27 cellular contexts compared by ENCODE assay signal in the genomic region with DNA sequence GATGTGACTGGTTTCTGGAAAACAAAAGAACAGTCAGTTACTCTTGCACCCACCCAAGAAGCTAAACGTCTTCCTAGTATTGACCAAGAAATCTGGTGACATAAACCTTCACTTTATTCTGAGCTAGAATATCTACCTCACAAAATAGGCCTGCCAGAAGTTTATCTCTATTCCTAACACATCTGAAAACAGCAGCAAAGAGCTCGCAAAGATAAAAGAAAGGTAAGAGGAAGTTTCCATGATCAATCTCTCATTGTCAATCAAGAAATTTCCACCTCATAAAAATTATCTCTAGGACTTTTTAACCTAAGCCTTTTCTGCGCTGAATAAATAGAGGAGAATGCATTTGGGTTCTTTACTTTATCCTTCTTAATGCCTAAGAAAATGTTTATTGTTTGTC.
"Had no signal": no experiment of that assay in that cellular context is flagged by ENCODE, and none has a peak within 500 bp of the region (broad histone marks: within the 10 kb centered on the region; RNA-seq: fewer than 3 reads in every experiment).

No MANE protein-coding gene starts in this region.

- H3K27me3 Mint-ChIP-seq: progenitor cell of endocrine pancreas had no signal

- H3K27ac Mint-ChIP-seq: naive thymus-derived CD8-positive, alpha-beta T cell; natural killer cell treated with Interleukin-12 subunit alpha and Interleukin-12 subunit beta and Interleukin-15 and Interleukin-18, amount 100 ng/mL, for 72 hours; progenitor cell of endocrine pancreas; stimulated activated naive B cell treated with anti-CD40 and anti-IgM and Interleukin-4, amounts not matched to agents 10 μg/mL and 1 μg/mL and 100 μg/mL, for 72 hours; stimulated activated naive CD8-positive, alpha-beta T cell treated with anti-CD3 and anti-CD28 coated beads, Interleukin-15, Interleukin-2, amounts not matched to agents 100 ng/mL and 50 ng/mL, for 24 hours had no signal

- H3K4me1 Mint-ChIP-seq: naive thymus-derived CD8-positive, alpha-beta T cell; stimulated activated naive B cell treated with anti-CD40 and anti-IgM and Interleukin-4, amounts not matched to agents 10 μg/mL and 1 μg/mL and 100 μg/mL, for 72 hours had no signal

- ATAC-seq: naive thymus-derived CD8-positive, alpha-beta T cell; natural killer cell treated with Interleukin-12 subunit alpha and Interleukin-12 subunit beta and Interleukin-15 and Interleukin-18, amount 100 ng/mL, for 72 hours; psoas muscle; right lobe of liver; stimulated activated naive B cell treated with anti-CD40 and anti-IgM and Interleukin-4, amounts not matched to agents 10 μg/mL and 1 μg/mL and 100 μg/mL, for 72 hours had no signal

- H3K36me3 Mint-ChIP-seq: naive thymus-derived CD8-positive, alpha-beta T cell; natural killer cell treated with Interleukin-12 subunit alpha and Interleukin-12 subunit beta and Interleukin-15 and Interleukin-18, amount 100 ng/mL, for 72 hours; stimulated activated naive B cell treated with anti-CD40 and anti-IgM and Interleukin-4, amounts not matched to agents 10 μg/mL and 1 μg/mL and 100 μg/mL, for 72 hours had no signal

- H3K4me3 Mint-ChIP-seq: naive thymus-derived CD8-positive, alpha-beta T cell; natural killer cell treated with Interleukin-12 subunit alpha and Interleukin-12 subunit beta and Interleukin-15 and Interleukin-18, amount 100 ng/mL, for 72 hours; nephron progenitor cell; neural crest cell; stimulated activated naive B cell treated with anti-CD40 and anti-IgM and Interleukin-4, amounts not matched to agents 10 μg/mL and 1 μg/mL and 100 μg/mL, for 72 hours; stimulated activated naive CD8-positive, alpha-beta T cell treated with anti-CD3 and anti-CD28 coated beads, Interleukin-15, Interleukin-2, amounts not matched to agents 100 ng/mL and 50 ng/mL, for 24 hours had no signal

- DNase-seq: naive thymus-derived CD8-positive, alpha-beta T cell; nephron progenitor cell; nucleus accumbens; posterior cingulate gyrus; psoas muscle; right cardiac atrium; right lobe of liver; sigmoid colon; small intestine; stimulated activated CD4-positive, alpha-beta T cell treated with anti-CD3 and anti-CD28 coated beads, Interleukin-15, amount 100 ng/mL, for 24 hours; stimulated activated CD4-positive, alpha-beta T cell treated with anti-CD3 and anti-CD28 coated beads, Interleukin-4, amount 100 ng/mL, for 1 hour; stimulated activated CD4-positive, alpha-beta T cell treated with anti-CD3 and anti-CD28 coated beads, Interleukin-4, amount 100 ng/mL, for 4 hours; stimulated activated CD8-positive, alpha-beta memory T cell treated with anti-CD3 and anti-CD28 coated beads, Interleukin-4, amount 100 ng/mL, for 48 hours; stimulated activated naive B cell treated with anti-CD40 and anti-IgM and Interleukin-4, amounts not matched to agents 10 μg/mL and 1 μg/mL and 100 μg/mL, for 72 hours; stimulated activated naive CD4-positive, alpha-beta T cell treated with Interleukin-2 at 50 U/mL for 16 hours; stomach; thyroid gland; trophoblast cell; upper lobe of left lung had no signal

- H3K9me3 Mint-ChIP-seq: naive thymus-derived CD8-positive, alpha-beta T cell; natural killer cell treated with Interleukin-12 subunit alpha and Interleukin-12 subunit beta and Interleukin-15 and Interleukin-18, amount 100 ng/mL, for 72 hours; nephron progenitor cell; neural crest cell; stimulated activated naive B cell treated with anti-CD40 and anti-IgM and Interleukin-4, amounts not matched to agents 10 μg/mL and 1 μg/mL and 100 μg/mL, for 72 hours; stimulated activated naive CD8-positive, alpha-beta T cell treated with anti-CD3 and anti-CD28 coated beads, Interleukin-15, Interleukin-2, amounts not matched to agents 100 ng/mL and 50 ng/mL, for 24 hours had no signal

- H3K27ac ChIP-seq: neutrophil, parathyroid adenoma, psoas muscle, right lobe of liver, sigmoid colon, stomach, thoracic aorta, tibial nerve had no signal
